ENCODE assay signal across 8 cellular contexts in the genomic region with DNA sequence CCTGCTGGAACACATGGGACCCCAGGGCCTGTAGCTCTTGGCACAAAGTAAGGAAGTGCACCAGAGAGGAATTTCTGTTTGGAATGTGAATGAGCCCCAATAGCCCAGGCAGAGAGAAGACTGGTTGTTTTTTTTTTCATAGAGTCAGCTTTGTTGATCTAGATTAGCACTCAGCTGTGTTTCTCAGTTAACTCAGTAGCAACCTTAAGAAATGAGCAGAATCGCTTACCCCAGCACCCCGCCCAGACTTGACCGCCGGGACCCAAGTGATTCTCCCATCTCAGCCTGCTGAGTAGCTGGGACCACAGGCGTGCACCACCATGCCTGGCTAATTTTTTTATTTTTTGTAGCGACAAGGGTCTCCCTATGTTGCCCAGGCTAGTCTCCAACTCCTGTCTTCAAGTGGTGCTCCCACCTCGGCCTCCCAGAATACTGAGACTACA. TPM values are rescaled to one million over a fixed set of nuclear protein-coding genes. Genes with fewer than 3 reads are reported as not detected.
DNase-seq lines count a peak whose midpoint lies in the region; ATAC-seq and TF ChIP-seq lines count a peak whose summit lies in the region.

No MANE protein-coding gene starts in this region.

- H3K9me3 ChIP-seq in sigmoid colon: no peaks in the 10 kb centered on the region

- H3K4me3 ChIP-seq in fibroblast of villous mesenchyme (ENCODE audit: low read depth, low read length) (peak overlapping the region; percentile 97), sigmoid colon (peak overlapping the region in 1 of 4 donors; percentile 6)

- POLR2A ChIA-PET in T-cell (lab: Charles Lee): interaction anchor here in 1 of 2 donors (1.1 kb wide), 1 partner anchor 11 kb away, joined by 3 read pairs; no protein-coding TSS in a partner anchor

- peak overlapping the region; percentile 94 to 97 (median 96) for H3K27ac ChIP-seq in sigmoid colon

- peaks cover 46% of the 10 kb centered on the region for H3K4me1 Mint-ChIP-seq in T-helper 2 cell treated with Interferon-gamma antibody and Interleukin-4, amounts not matched to agents 5 μg/mL and 100 μg/mL, for 36 hours (ENCODE audit: low read depth)
- H3K4me1 Mint-ChIP-seq in T-cell: peaks cover 58 to 62% (median 59%) of the 10 kb centered on the region in 3 donors

- no peaks in the 10 kb centered on the region for H3K27me3 Mint-ChIP-seq in T-helper 2 cell treated with Interferon-gamma antibody and Interleukin-4, amounts not matched to agents 5 μg/mL and 100 μg/mL, for 36 hours (ENCODE audit: low read depth)
- H3K27me3 Mint-ChIP-seq in T-cell: no peaks in the 10 kb centered on the region

- ATAC-seq in T-cell (replicated peaks in 1 of 4) (no peak), GM21526 (IDR thresholded peaks at IDR 0.05; ENCODE audit: low FRiP score, unreplicated experiment) (no peak), HG03460 (IDR thresholded peaks at IDR 0.05; ENCODE audit: unreplicated experiment) (no peak), HG03565 (IDR thresholded peaks at IDR 0.05; ENCODE audit: unreplicated experiment) (no peak)

- no peaks in the 10 kb centered on the region for H3K27me3 ChIP-seq in sigmoid colon

- peak overlapping the region; percentile 68 for H3K27ac Mint-ChIP-seq in T-helper 2 cell treated with Interferon-gamma antibody and Interleukin-4, amounts not matched to agents 5 μg/mL and 100 μg/mL, for 36 hours
- peak overlapping the region; percentile 22 to 75 for H3K27ac Mint-ChIP-seq in T-cell

- DNase-seq in T-helper 2 cell treated with Interferon-gamma antibody and Interleukin-4, amounts not matched to agents 5 μg/mL and 100 μg/mL, for 36 hours (ENCODE audit: low spot score): no peak
- no peak for DNase-seq in T-helper 2 cell
- no peak for DNase-seq in T-cell
- peak; percentile 56 for DNase-seq in fibroblast of villous mesenchyme (ENCODE audit: low read depth)
- no peak for DNase-seq in sigmoid colon

- H3K36me3 ChIP-seq in sigmoid colon: peaks cover 0 to 10% (median 0%) of the 10 kb centered on the region in 4 donors

- peaks cover 67% of the 10 kb centered on the region for H3K36me3 Mint-ChIP-seq in T-helper 2 cell treated with Interferon-gamma antibody and Interleukin-4, amounts not matched to agents 5 μg/mL and 100 μg/mL, for 36 hours (ENCODE audit: low read depth)
- H3K36me3 Mint-ChIP-seq in T-cell: peaks cover 15% of the 10 kb centered on the region

- CTCF ChIA-PET in T-cell (lab: Charles Lee): interaction anchor here in 1 of 2 donors (0.9 to 2.6 kb wide), 4 partner anchors 13 to 291 kb away, joined by 3 to 8 read pairs (median 4); a partner anchor contains a TSS

- TF ChIP-seq CTCF in fibroblast of villous mesenchyme (IDR thresholded peaks at IDR 0.05; ENCODE audit: insufficient read depth, low read depth, low read length) (no peak), sigmoid colon (IDR thresholded peaks at IDR 0.05) (no peak)

- no peaks in the 10 kb centered on the region for H3K9me3 Mint-ChIP-seq in T-helper 2 cell treated with Interferon-gamma antibody and Interleukin-4, amounts not matched to agents 5 μg/mL and 100 μg/mL, for 36 hours
- H3K9me3 Mint-ChIP-seq in T-cell: no peaks in the 10 kb centered on the region

- 19 to 52% methylated on average over 7 of the region's 7 CpGs for WGBS in sigmoid colon, 2 donors

- intact Hi-C loops in sigmoid colon (cut with DNase I): no loop called here

- H3K4me1 ChIP-seq in sigmoid colon: peaks cover 0 to 50% (median 40%) of the 10 kb centered on the region in 4 donors

- TF ChIP-seq EP300 in sigmoid colon (IDR thresholded peaks at IDR 0.05): no peak

- no peak for TF ChIP-seq POLR2A in sigmoid colon (IDR thresholded peaks at IDR 0.05)

- H3K4me3 Mint-ChIP-seq in T-helper 2 cell treated with Interferon-gamma antibody and Interleukin-4, amounts not matched to agents 5 μg/mL and 100 μg/mL, for 36 hours: peak overlapping the region; percentile 99
- H3K4me3 Mint-ChIP-seq in T-cell: peak overlapping the region; percentile 57 to 96 (median 95)

RNA-seq across cellular contexts. Expression of a gene that starts 2.8 kb away (rescaled TPM):
- total RNA-seq in T-cell (10 to 100 TPM in 3 of 5 donors, 1 to 10 TPM in 2; 7.3 to 15.0 (median 12.8) TPM), fibroblast of villous mesenchyme (9.5 and 10.6 TPM in 2 replicates), sigmoid colon (10 to 100 TPM in 2 of 4 donors, 1 to 10 TPM in 2; 5.0 to 15.8 (median 10.8) TPM)
- 10 to 100 TPM; 14.8 to 17.4 (median 16.9) TPM for polyA plus RNA-seq in sigmoid colon

RNA-seq across cellular contexts. Expression of a gene that starts 3.0 kb away (rescaled TPM):
- 10 to 100 TPM; 53.6 to 68.9 (median 56.7) TPM for total RNA-seq in T-cell
- total RNA-seq in fibroblast of villous mesenchyme: 88.6 and 114 TPM in 2 replicates
- 10 to 100 TPM; 69.0 to 79.5 (median 72.5) TPM for total RNA-seq in sigmoid colon
- polyA plus RNA-seq in sigmoid colon: 10 to 100 TPM; 88.7 to 98.5 (median 89.9) TPM
